In genomic region chr10:43409385-43410109, GRCh38 we compare ENCODE assay signal across 1 cellular context.
A peak's percentile ranks its signal among the peaks of the same experiment; 100 is the strongest.
TF ChIP-seq lines count a peak whose summit lies in the region.

No MANE protein-coding gene starts in this region.

TF ChIP-seq in A549, 52 proteins besides CTCF, POLR2A, EP300 and RAD21 (continued from another document):
- peak; percentile 88 for TF ChIP-seq HMGXB4 (CRISPR knock-in tag; IDR thresholded peaks at IDR 0.05; ENCODE audit: borderline replicate concordance)
- 0 out of 2 replicates have a peak, but pooled peaks have one; percentile 57 for TF ChIP-seq RARB (CRISPR knock-in tag; IDR thresholded peaks at IDR 0.05)
- peak; percentile 59; the same call in 1 of the 2 replicates for TF ChIP-seq HOXA7 (CRISPR knock-in tag; IDR thresholded peaks at IDR 0.05)
